In the genomic region with DNA sequence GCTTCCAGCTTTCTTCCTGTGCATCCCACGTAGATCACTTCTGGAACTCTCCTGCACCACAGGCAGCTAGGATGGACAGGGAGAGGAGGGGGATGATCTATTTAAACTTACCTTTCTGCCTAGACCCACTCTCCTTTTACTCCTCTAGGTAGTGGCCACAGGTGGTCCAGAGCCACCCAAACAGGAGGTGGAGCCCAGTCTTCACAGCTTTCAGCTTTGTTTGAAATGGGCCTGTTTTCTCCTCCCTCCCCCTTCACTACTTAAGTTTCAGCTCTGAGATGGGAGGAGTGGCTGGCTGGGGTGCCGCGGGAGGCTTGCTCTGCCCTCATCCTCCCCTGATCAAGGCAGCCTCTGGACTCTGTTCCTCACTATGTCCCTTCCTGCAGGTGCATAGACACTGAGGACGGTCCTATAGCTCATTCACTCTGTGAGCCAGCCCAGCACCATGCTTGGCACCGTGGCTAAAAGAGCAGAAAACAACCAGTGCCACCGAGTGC, we compare ENCODE assay signal across 21 cellular contexts. TPM values are rescaled to one million over a fixed set of nuclear protein-coding genes. Genes with fewer than 3 reads are reported as not detected.
DNase-seq lines count a peak whose midpoint lies in the region; ATAC-seq and TF ChIP-seq lines count a peak whose summit lies in the region.
"Had no signal": no experiment of that assay in that cellular context is flagged by ENCODE, and none has a peak within 500 bp of the region (broad histone marks: within the 10 kb centered on the region; RNA-seq: fewer than 3 reads in every experiment).

No MANE protein-coding gene starts in this region.

- H3K36me3 ChIP-seq in H7 (replicated peaks; ENCODE audit: control insufficient read depth, insufficient read depth, low read length) (no peaks in the 10 kb centered on the region), MM.1S (replicated peaks; ENCODE audit: insufficient read depth, low read length) (no peaks in the 10 kb centered on the region), right lobe of liver (no peaks in the 10 kb centered on the region), colonic mucosa (no peaks in the 10 kb centered on the region)
- H3K36me3 ChIP-seq: BLaER1, Peyer's patch had no signal

- WGBS in right lobe of liver (ENCODE audit: insufficient coverage, low coverage, low lambda C conversion rate, missing lambda C conversion rate): 20% methylated on average over 4 of the region's 6 CpGs

- no peak overlapping the region for H3K27ac ChIP-seq in MM.1S (ENCODE audit: low read length)
- H3K27ac ChIP-seq in foreskin keratinocyte: no peak overlapping the region
- no peak overlapping the region for H3K27ac ChIP-seq in right lobe of liver
- no peak overlapping the region for H3K27ac ChIP-seq in colonic mucosa
- H3K27ac ChIP-seq: BLaER1, HL-60, Peyer's patch, SK-N-MC had no signal

- no peaks in the 10 kb centered on the region for H3K4me1 ChIP-seq in MM.1S (ENCODE audit: low read length)
- no peaks in the 10 kb centered on the region for H3K4me1 ChIP-seq in foreskin keratinocyte
- H3K4me1 ChIP-seq in right lobe of liver: no peaks in the 10 kb centered on the region
- no peaks in the 10 kb centered on the region for H3K4me1 ChIP-seq in colonic mucosa
- H3K4me1 ChIP-seq: Peyer's patch had no signal

- H4K20me1 ChIP-seq in MM.1S (ENCODE audit: insufficient read depth, low read length): no peaks in the 10 kb centered on the region
- H4K20me1 ChIP-seq: BLaER1 had no signal

- TF ChIP-seq CTCF in MM.1S (IDR thresholded peaks at IDR 0.05; ENCODE audit: low read length) (no peak), foreskin keratinocyte (conservative IDR thresholded peaks at IDR 0.05) (no peak), right lobe of liver (IDR thresholded peaks at IDR 0.05) (no peak), colonic mucosa (IDR thresholded peaks at IDR 0.05) (no peak)

- no peak overlapping the region for H2AFZ ChIP-seq in MM.1S (ENCODE audit: low read length)

- DNase-seq in H7 (peak; percentile 62), MM.1S (peak; percentile 7), foreskin keratinocyte (no peak), left kidney (ENCODE audit: low read depth, low spot score) (peak; percentile 19), right lobe of liver (no peak), colonic mucosa (no peak)
- DNase-seq: HCEC 1CT, NCI-H1436 treated with DMSO at 0.1 percent for 48 hours, NCI-H187 treated with DMSO at 0.1 percent for 48 hours, NCI-H446 treated with DMSO at 0.1 percent for 48 hours, Peyer's patch, SIG-M5 had no signal

- peak overlapping the region; percentile 12; the same call in 1 of the 2 replicates for H3K4me2 ChIP-seq in MM.1S (ENCODE audit: low read depth, low read length)
- H3K4me2 ChIP-seq: BLaER1 had no signal

- H3K27me3 ChIP-seq in H7 (ENCODE audit: control insufficient read depth, insufficient read depth, low read length) (no peaks in the 10 kb centered on the region), MM.1S (replicated peaks; ENCODE audit: insufficient read depth, low read length) (no peaks in the 10 kb centered on the region), foreskin keratinocyte (no peaks in the 10 kb centered on the region), right lobe of liver (no peaks in the 10 kb centered on the region), colonic mucosa (no peaks in the 10 kb centered on the region)
- H3K27me3 ChIP-seq: BLaER1, Peyer's patch had no signal

- H3K9ac ChIP-seq in MM.1S (ENCODE audit: low read length) (no peak overlapping the region), colonic mucosa (ENCODE audit: low read depth in 2 of 2, low read length in 2 of 2) (no peak overlapping the region)
- H3K9ac ChIP-seq: BLaER1 had no signal

- ATAC-seq in foreskin keratinocyte (peak; percentile 1), right lobe of liver (no peak), HG03159 (IDR thresholded peaks at IDR 0.05; ENCODE audit: unreplicated experiment) (no peak)

- H3K4me3 ChIP-seq in H7 (ENCODE audit: insufficient read depth, low read depth, low read length) (no peak overlapping the region), MM.1S (ENCODE audit: low read length) (no peak overlapping the region), right lobe of liver (no peak overlapping the region), colonic mucosa (no peak overlapping the region)
- H3K4me3 ChIP-seq: BLaER1, Peyer's patch, SK-N-MC had no signal

- H3K9me3 ChIP-seq in MM.1S (replicated peaks; ENCODE audit: insufficient read depth, low read length) (no peaks in the 10 kb centered on the region), right lobe of liver (no peaks in the 10 kb centered on the region), colonic mucosa (no peaks in the 10 kb centered on the region)
- H3K9me3 ChIP-seq: BLaER1, Peyer's patch had no signal

- no peaks in the 10 kb centered on the region for H3K9me2 ChIP-seq in MM.1S (replicated peaks; ENCODE audit: insufficient read depth, low read length)

- intact Hi-C loops in right lobe of liver (cut with DNase I): no loop called here
- intact Hi-C loops in colonic mucosa (cut with DNase I): no loop called here

- no peaks in the 10 kb centered on the region for H3F3A ChIP-seq in MM.1S (ENCODE audit: insufficient read depth, low read length)

- no peak for TF ChIP-seq POLR2A in right lobe of liver (IDR thresholded peaks at IDR 0.05)

- no peaks in the 10 kb centered on the region for H3K79me2 ChIP-seq in MM.1S (ENCODE audit: low read length)

RNA-seq across cellular contexts. Expression of a gene that starts 12.6 kb away (rescaled TPM):
- total RNA-seq in H7 (2014; rRNA removed; shearing (Covaris generic)): 2.9 and 3.7 TPM in 2 replicates
- total RNA-seq in foreskin keratinocyte: not detected in 2 replicates
- polyA plus RNA-seq in foreskin keratinocyte: not detected in 2 replicates
- under 1 TPM in 1 of 6 experiments, not detected in 5; 0.06 TPM for total RNA-seq in right lobe of liver
- total RNA-seq in colonic mucosa: 1 to 10 TPM in 1 of 2 donors, not detected in 1; 1.4 TPM
- total RNA-seq: CD4-positive, CD25-positive, alpha-beta regulatory T cell; Daoy; G401; OCI-LY7 had no signal
- polyA plus RNA-seq: AG04450 had no signal

Comparison
In these comparisons a context has a peak if more than half of its experiments do, and no peak if none do; other contexts are left out.
1. DNase-seq: peak in H7 (single experiment), MM.1S (single experiment) and left kidney (single experiment); none in foreskin keratinocyte (0 of 2), right lobe of liver (0 of 3) and colonic mucosa (single experiment).